In genomic region chr9:113657765-113658564, GRCh38 we compare ENCODE assay signal across 1 cellular context.
TF ChIP-seq lines count a peak whose summit lies in the region.

No MANE protein-coding gene starts in this region.

TF ChIP-seq in GM12878, 131 proteins besides CTCF, POLR2A, EP300 and RAD21 (continued from another document):
- no peak for TF ChIP-seq HDAC6 (IDR thresholded peaks at IDR 0.05; ENCODE audit: unreplicated experiment)
- TF ChIP-seq ZBTB4 (CRISPR knock-in tag; IDR thresholded peaks at IDR 0.05) = no peak
- TF ChIP-seq CBX5 (IDR thresholded peaks at IDR 0.05; ENCODE audit: low read depth) = no peak
- no peak for TF ChIP-seq NRF1 (conservative IDR thresholded peaks at IDR 0.05; ENCODE audit: low read depth, low read length)
- TF ChIP-seq POLR2AphosphoS2 (IDR thresholded peaks at IDR 0.05; ENCODE audit: low read depth, low read length) = no peak
- no peak for TF ChIP-seq STAT3 (IDR thresholded peaks at IDR 0.05; ENCODE audit: low read depth, low read length)
- no peak for TF ChIP-seq ZSCAN29 (IDR thresholded peaks at IDR 0.05)
- no peak for TF ChIP-seq BCLAF1 (IDR thresholded peaks at IDR 0.05)
- TF ChIP-seq ESRRA (IDR thresholded peaks at IDR 0.05; ENCODE audit: low read length) = no peak
- no peak for TF ChIP-seq RELB (IDR thresholded peaks at IDR 0.05; ENCODE audit: low read depth)
- no peak for TF ChIP-seq ZNF217 (IDR thresholded peaks at IDR 0.05)
- no peak for TF ChIP-seq CREM (IDR thresholded peaks at IDR 0.05; ENCODE audit: low read depth)
- no peak for TF ChIP-seq NFXL1 (IDR thresholded peaks at IDR 0.05; ENCODE audit: borderline replicate concordance)
- TF ChIP-seq ZBED1 (IDR thresholded peaks at IDR 0.05; ENCODE audit: borderline replicate concordance) = no peak
- no peak for TF ChIP-seq YBX1 (IDR thresholded peaks at IDR 0.05)
- TF ChIP-seq CEBPB (IDR thresholded peaks at IDR 0.05; ENCODE audit: borderline replicate concordance in 1 of 2, low read depth in 2 of 2, low read length in 2 of 2) = no peak
- TF ChIP-seq TCF7 (IDR thresholded peaks at IDR 0.05; ENCODE audit: borderline replicate concordance) = no peak
- no peak for TF ChIP-seq RUNX3 (IDR thresholded peaks at IDR 0.05; ENCODE audit: low read length)
- TF ChIP-seq SMARCA5 (IDR thresholded peaks at IDR 0.05) = peak; percentile 44; the same call in 1 of the 2 replicates
- TF ChIP-seq CHD4 (IDR thresholded peaks at IDR 0.05) = no peak
- no peak for TF ChIP-seq SREBF2 (IDR thresholded peaks at IDR 0.05; ENCODE audit: low read length)
- no peak for TF ChIP-seq ZBTB40 (IDR thresholded peaks at IDR 0.05; ENCODE audit: borderline replicate concordance)
- no peak for TF ChIP-seq IRF3 (IDR thresholded peaks at IDR 0.05)
- TF ChIP-seq HDAC2 (IDR thresholded peaks at IDR 0.05) = no peak
- no peak for TF ChIP-seq MYB (IDR thresholded peaks at IDR 0.05; ENCODE audit: borderline replicate concordance, low read depth, low read length)
- peak; percentile 37; the same call in 1 of the 2 replicates for TF ChIP-seq ATF7 (IDR thresholded peaks at IDR 0.05; ENCODE audit: low read depth)
- no peak for TF ChIP-seq MAX (IDR thresholded peaks at IDR 0.05; ENCODE audit: low read depth, low read length)
- TF ChIP-seq SUPT20H (IDR thresholded peaks at IDR 0.05; ENCODE audit: borderline replicate concordance, control insufficient read depth, low read depth, low read length) = no peak
- TF ChIP-seq ZNF592 (IDR thresholded peaks at IDR 0.05) = 0 out of 2 replicates have a peak, but pooled peaks have one; percentile 24
- TF ChIP-seq BACH1 (IDR thresholded peaks at IDR 0.05; ENCODE audit: borderline replicate concordance) = 0 out of 2 replicates have a peak, but pooled peaks have one; percentile 32
- TF ChIP-seq MEF2B (IDR thresholded peaks at IDR 0.05; ENCODE audit: partially characterized antibody, poor library complexity, severe bottlenecking) = no peak
- no peak for TF ChIP-seq ZBTB33 (IDR thresholded peaks at IDR 0.05)
- no peak for TF ChIP-seq SIX5 (IDR thresholded peaks at IDR 0.05; ENCODE audit: low read depth, low read length, severe bottlenecking)
- no peak for TF ChIP-seq SUZ12 (IDR thresholded peaks at IDR 0.05; ENCODE audit: unreplicated experiment)
- no peak for TF ChIP-seq IRF5 (IDR thresholded peaks at IDR 0.05; ENCODE audit: borderline replicate concordance)
